9 cellular contexts compared by ENCODE assay signal in the genomic region with DNA sequence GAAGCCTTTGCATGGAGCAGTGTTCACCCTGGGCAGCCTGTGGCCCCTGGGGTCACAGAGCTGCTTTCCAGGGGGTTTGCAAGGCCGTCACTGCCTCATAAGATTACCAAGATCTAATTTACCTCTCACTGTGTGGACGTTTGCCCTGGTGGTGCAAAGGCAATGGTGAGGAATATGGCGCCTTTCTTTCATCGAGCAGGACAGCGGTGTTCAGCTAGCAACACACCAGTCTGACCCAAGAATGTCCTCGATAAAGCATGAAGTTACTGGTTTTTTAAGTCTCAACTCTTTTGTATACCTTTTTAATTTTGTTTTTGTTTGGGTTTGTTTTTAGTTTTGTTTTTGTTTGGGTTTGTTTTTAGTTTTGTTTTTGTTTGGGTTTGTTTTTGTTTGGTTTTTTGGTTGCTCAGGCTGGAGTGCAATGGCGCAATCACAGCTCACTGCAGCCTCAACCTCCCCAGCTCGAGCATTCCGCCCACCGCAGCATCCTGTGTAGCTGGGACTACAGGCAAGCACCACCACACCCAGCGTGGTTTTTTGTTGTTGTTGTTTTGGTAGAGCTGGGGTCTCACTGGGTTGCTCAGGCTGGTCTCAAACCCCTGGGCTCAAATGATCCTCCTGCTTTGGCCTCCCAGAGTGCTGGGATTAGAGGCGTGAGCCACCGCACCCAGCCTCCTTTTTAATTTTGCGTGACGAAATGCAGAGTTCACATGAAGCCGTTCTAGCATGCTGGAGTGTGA. TPM values are rescaled to one million over a fixed set of nuclear protein-coding genes. Genes with fewer than 3 reads are reported as not detected.
DNase-seq lines count a peak whose midpoint lies in the region; ATAC-seq and TF ChIP-seq lines count a peak whose summit lies in the region.
"Had no signal": no experiment of that assay in that cellular context is flagged by ENCODE, and none has a peak within 500 bp of the region (broad histone marks: within the 10 kb centered on the region; RNA-seq: fewer than 3 reads in every experiment).

No MANE protein-coding gene starts in this region.

- H3K9me3 ChIP-seq in muscle layer of duodenum (ENCODE audit: control insufficient read depth in 1 of 2, low read length in 2 of 2), result no peaks in the 10 kb centered on the region
- H3K9me3 ChIP-seq in stomach, result no peaks in the 10 kb centered on the region

- H3K27ac ChIP-seq in muscle layer of duodenum (ENCODE audit: low read length) (peak overlapping the region; percentile 25), stomach (peak overlapping the region; percentile 49 to 87 (median 73))
- H3K27ac ChIP-seq: parathyroid adenoma had no signal

- H3K27me3 ChIP-seq in muscle layer of duodenum (ENCODE audit: low read depth, low read length) (no peaks in the 10 kb centered on the region), stomach (no peaks in the 10 kb centered on the region)

- peaks cover 11 to 27% of the 10 kb centered on the region in 2 donors for H3K4me1 ChIP-seq in muscle layer of duodenum (ENCODE audit: control insufficient read depth in 1 of 2, insufficient read depth in 2 of 2, low read length in 2 of 2)
- H3K4me1 ChIP-seq in stomach, result peaks cover 14 to 69% (median 50%) of the 10 kb centered on the region in 4 donors

- peak; percentile 64 for DNase-seq in T-helper 2 cell treated with Interferon-gamma antibody and Interleukin-4, amounts not matched to agents 5 μg/mL and 100 μg/mL, for 36 hours (ENCODE audit: low spot score)
- peak; percentile 82 for DNase-seq in activated T-helper 2 cell treated with anti-CD3 and anti-CD28 coated beads, Interferon-gamma antibody, Interleukin-2, Interleukin-4, amounts not matched to agents 10 μg/mL and 5 μg/mL and 100 μg/mL, durations not matched to agents 14 hours and 24 hours and 36 hours (ENCODE audit: low spot score)
- no peak for DNase-seq in stomach
- DNase-seq in NCI-H1105 treated with DMSO at 0.1 percent for 48 hours (lab: John Stamatoyannopoulos, UW), result no peak
- DNase-seq in DMS153 (lab: John Stamatoyannopoulos, UW), result no peak
- DNase-seq: Kasumi-1 had no signal

- no peaks in the 10 kb centered on the region for H3K9me3 Mint-ChIP-seq in T-helper 2 cell treated with Interferon-gamma antibody and Interleukin-4, amounts not matched to agents 5 μg/mL and 100 μg/mL, for 36 hours
- no peaks in the 10 kb centered on the region for H3K9me3 Mint-ChIP-seq in activated T-helper 2 cell treated with anti-CD3 and anti-CD28 coated beads, Interferon-gamma antibody, Interleukin-2, Interleukin-4, amounts not matched to agents 10 μg/mL and 5 μg/mL and 100 μg/mL, durations not matched to agents 14 hours and 24 hours and 36 hours

- no peak for TF ChIP-seq POLR2A in stomach (IDR thresholded peaks at IDR 0.05)

- TF ChIP-seq EP300 in stomach (IDR thresholded peaks at IDR 0.05), result no peak

- no peak for ATAC-seq in GM21737 (IDR thresholded peaks at IDR 0.05; ENCODE audit: unreplicated experiment)

- peak overlapping the region; percentile 73 for H3K4me3 Mint-ChIP-seq in T-helper 2 cell treated with Interferon-gamma antibody and Interleukin-4, amounts not matched to agents 5 μg/mL and 100 μg/mL, for 36 hours
- peak overlapping the region; percentile 76 for H3K4me3 Mint-ChIP-seq in activated T-helper 2 cell treated with anti-CD3 and anti-CD28 coated beads, Interferon-gamma antibody, Interleukin-2, Interleukin-4, amounts not matched to agents 10 μg/mL and 5 μg/mL and 100 μg/mL, durations not matched to agents 14 hours and 24 hours and 36 hours (ENCODE audit: low read depth)

- H3K36me3 ChIP-seq in muscle layer of duodenum (ENCODE audit: control insufficient read depth in 1 of 2, insufficient read depth in 2 of 2, low read length in 2 of 2) (peaks cover 0 to 5% of the 10 kb centered on the region in 2 donors), stomach (peaks cover 0 to 18% (median 10%) of the 10 kb centered on the region in 4 donors)

- H3K4me3 ChIP-seq in muscle layer of duodenum (ENCODE audit: low read depth in 1 of 2, low read length in 2 of 2) (no peak overlapping the region), stomach (no peak overlapping the region)

- H3K27me3 Mint-ChIP-seq in T-helper 2 cell treated with Interferon-gamma antibody and Interleukin-4, amounts not matched to agents 5 μg/mL and 100 μg/mL, for 36 hours (ENCODE audit: low read depth), result no peaks in the 10 kb centered on the region
- no peaks in the 10 kb centered on the region for H3K27me3 Mint-ChIP-seq in activated T-helper 2 cell treated with anti-CD3 and anti-CD28 coated beads, Interferon-gamma antibody, Interleukin-2, Interleukin-4, amounts not matched to agents 10 μg/mL and 5 μg/mL and 100 μg/mL, durations not matched to agents 14 hours and 24 hours and 36 hours (ENCODE audit: low read depth)

- no peak for TF ChIP-seq CTCF in stomach (IDR thresholded peaks at IDR 0.05)

- H3K36me3 Mint-ChIP-seq in T-helper 2 cell treated with Interferon-gamma antibody and Interleukin-4, amounts not matched to agents 5 μg/mL and 100 μg/mL, for 36 hours (ENCODE audit: low read depth), result peaks cover 70% of the 10 kb centered on the region
- peaks cover 55% of the 10 kb centered on the region for H3K36me3 Mint-ChIP-seq in activated T-helper 2 cell treated with anti-CD3 and anti-CD28 coated beads, Interferon-gamma antibody, Interleukin-2, Interleukin-4, amounts not matched to agents 10 μg/mL and 5 μg/mL and 100 μg/mL, durations not matched to agents 14 hours and 24 hours and 36 hours (ENCODE audit: low read depth)

- intact Hi-C loops in activated T-helper 2 cell treated with anti-CD3 and anti-CD28 coated beads, Interferon-gamma antibody, Interleukin-2, Interleukin-4, amounts not matched to agents 10 μg/mL and 5 μg/mL and 100 μg/mL, durations not matched to agents 14 hours and 24 hours and 36 hours (cut with micrococcal nuclease), result loop anchor here (2.0 to 5.0 kb wide), 2 partner anchors 47 to 97 kb away; no protein-coding TSS in a partner anchor
- intact Hi-C loops in stomach (cut with DNase I; ENCODE audit: low total_unique reads), result no loop called here

- peaks cover 79% of the 10 kb centered on the region for H3K4me1 Mint-ChIP-seq in T-helper 2 cell treated with Interferon-gamma antibody and Interleukin-4, amounts not matched to agents 5 μg/mL and 100 μg/mL, for 36 hours (ENCODE audit: low read depth)
- peaks cover 80% of the 10 kb centered on the region for H3K4me1 Mint-ChIP-seq in activated T-helper 2 cell treated with anti-CD3 and anti-CD28 coated beads, Interferon-gamma antibody, Interleukin-2, Interleukin-4, amounts not matched to agents 10 μg/mL and 5 μg/mL and 100 μg/mL, durations not matched to agents 14 hours and 24 hours and 36 hours (ENCODE audit: low read depth)

- 77 to 86% (median 84%) methylated on average over 16 of the region's 16 CpGs for WGBS in stomach, 5 donors

- peak overlapping the region; percentile 98 for H3K27ac Mint-ChIP-seq in T-helper 2 cell treated with Interferon-gamma antibody and Interleukin-4, amounts not matched to agents 5 μg/mL and 100 μg/mL, for 36 hours
- peak overlapping the region; percentile 98 for H3K27ac Mint-ChIP-seq in activated T-helper 2 cell treated with anti-CD3 and anti-CD28 coated beads, Interferon-gamma antibody, Interleukin-2, Interleukin-4, amounts not matched to agents 10 μg/mL and 5 μg/mL and 100 μg/mL, durations not matched to agents 14 hours and 24 hours and 36 hours

RNA-seq across cellular contexts. Expression of a gene that starts 57.9 kb away (rescaled TPM):
- 170 and 174 TPM in 2 replicates for total RNA-seq in activated T-helper 2 cell treated with anti-CD3 and anti-CD28 coated beads, Interferon-gamma antibody, Interleukin-2, Interleukin-4, amounts not matched to agents 10 μg/mL and 5 μg/mL and 100 μg/mL, durations not matched to agents 14 hours and 24 hours and 36 hours
- 100 to 1,000 TPM in 2 of 5 donors, 10 to 100 TPM in 3; 19.7 to 175 (median 98.0) TPM for total RNA-seq in stomach
- 10 to 100 TPM; 56.6 to 85.2 (median 80.4) TPM for polyA plus RNA-seq in stomach

Comparison
In these comparisons a context has a peak if more than half of its experiments do, and no peak if none do; other contexts are left out.
1. DNase-seq: peak in T-helper 2 cell treated with Interferon-gamma antibody and Interleukin-4, amounts not matched to agents 5 μg/mL and 100 μg/mL, for 36 hours (single experiment) and activated T-helper 2 cell treated with anti-CD3 and anti-CD28 coated beads, Interferon-gamma antibody, Interleukin-2, Interleukin-4, amounts not matched to agents 10 μg/mL and 5 μg/mL and 100 μg/mL, durations not matched to agents 14 hours and 24 hours and 36 hours (single experiment); none in stomach (single experiment), NCI-H1105 treated with DMSO at 0.1 percent for 48 hours (single experiment) and DMS153 (single experiment).